1 cellular context compared by ENCODE assay signal in the genomic region with DNA sequence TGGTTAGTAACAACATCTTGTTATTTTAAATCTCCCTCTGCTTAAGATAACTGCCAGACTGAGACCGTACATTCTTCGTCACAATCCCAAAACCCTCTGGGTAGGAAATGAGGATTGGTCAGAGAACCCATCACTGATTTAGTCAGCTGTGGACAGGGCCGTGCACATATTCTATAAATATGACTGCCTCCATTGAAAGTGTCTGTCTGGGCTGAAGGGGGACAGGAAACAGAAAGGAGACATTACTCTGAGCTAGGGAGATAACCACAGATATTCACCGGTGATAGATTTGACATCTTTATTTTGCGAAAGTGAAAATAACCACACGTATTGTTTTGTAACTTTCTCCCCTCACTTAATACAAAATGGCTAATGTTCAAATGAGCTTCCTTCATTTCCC.
A peak's percentile ranks its signal among the peaks of the same experiment; 100 is the strongest.
TF ChIP-seq lines count a peak whose summit lies in the region.

No MANE protein-coding gene starts in this region.

TF ChIP-seq in GM12878, 131 proteins besides CTCF, POLR2A, EP300 and RAD21 (continued from another document):
- TF ChIP-seq, protein P1, sequence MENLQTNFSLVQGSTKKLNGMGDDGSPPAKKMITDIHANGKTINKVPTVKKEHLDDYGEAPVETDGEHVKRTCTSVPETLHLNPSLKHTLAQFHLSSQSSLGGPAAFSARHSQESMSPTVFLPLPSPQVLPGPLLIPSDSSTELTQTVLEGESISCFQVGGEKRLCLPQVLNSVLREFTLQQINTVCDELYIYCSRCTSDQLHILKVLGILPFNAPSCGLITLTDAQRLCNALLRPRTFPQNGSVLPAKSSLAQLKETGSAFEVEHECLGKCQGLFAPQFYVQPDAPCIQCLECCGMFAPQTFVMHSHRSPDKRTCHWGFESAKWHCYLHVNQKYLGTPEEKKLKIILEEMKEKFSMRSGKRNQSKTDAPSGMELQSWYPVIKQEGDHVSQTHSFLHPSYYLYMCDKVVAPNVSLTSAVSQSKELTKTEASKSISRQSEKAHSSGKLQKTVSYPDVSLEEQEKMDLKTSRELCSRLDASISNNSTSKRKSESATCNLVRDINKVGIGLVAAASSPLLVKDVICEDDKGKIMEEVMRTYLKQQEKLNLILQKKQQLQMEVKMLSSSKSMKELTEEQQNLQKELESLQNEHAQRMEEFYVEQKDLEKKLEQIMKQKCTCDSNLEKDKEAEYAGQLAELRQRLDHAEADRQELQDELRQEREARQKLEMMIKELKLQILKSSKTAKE (IDR thresholded peaks at IDR 0.05; ENCODE audit: low read depth, poor library complexity, severe bottlenecking) = peak; percentile 30
- TF ChIP-seq, protein P2, sequence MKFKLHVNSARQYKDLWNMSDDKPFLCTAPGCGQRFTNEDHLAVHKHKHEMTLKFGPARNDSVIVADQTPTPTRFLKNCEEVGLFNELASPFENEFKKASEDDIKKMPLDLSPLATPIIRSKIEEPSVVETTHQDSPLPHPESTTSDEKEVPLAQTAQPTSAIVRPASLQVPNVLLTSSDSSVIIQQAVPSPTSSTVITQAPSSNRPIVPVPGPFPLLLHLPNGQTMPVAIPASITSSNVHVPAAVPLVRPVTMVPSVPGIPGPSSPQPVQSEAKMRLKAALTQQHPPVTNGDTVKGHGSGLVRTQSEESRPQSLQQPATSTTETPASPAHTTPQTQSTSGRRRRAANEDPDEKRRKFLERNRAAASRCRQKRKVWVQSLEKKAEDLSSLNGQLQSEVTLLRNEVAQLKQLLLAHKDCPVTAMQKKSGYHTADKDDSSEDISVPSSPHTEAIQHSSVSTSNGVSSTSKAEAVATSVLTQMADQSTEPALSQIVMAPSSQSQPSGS (IDR thresholded peaks at IDR 0.05; ENCODE audit: low read length) = peak; percentile 17; the same call in 1 of the 2 replicates
- TF ChIP-seq RB1 (IDR thresholded peaks at IDR 0.05; ENCODE audit: borderline replicate concordance) = no peak
TF ChIP-seq in GM12878: peak in this region for 4.
